In genomic region chr4:162322054-162322453, GRCh38 we compare ENCODE assay signal across 9 cellular contexts.
"Had no signal": no experiment of that assay in that cellular context is flagged by ENCODE, and none has a peak within 500 bp of the region (broad histone marks: within the 10 kb centered on the region; RNA-seq: fewer than 3 reads in every experiment).

No MANE protein-coding gene starts in this region.

- H3K4me2 ChIP-seq: GM23338 had no signal

- H3K4me1 ChIP-seq: HAP-1 had no signal

- H3K9ac ChIP-seq: GM23248 had no signal

- DNase-seq: GM23248, GOT3, H7, H9, HCEC 1CT, HFFc6 had no signal

- H3K4me3 ChIP-seq: GM23248, GM23338, HAP-1 had no signal

- ATAC-seq: GM23338, HCT116 had no signal

- H3K27ac ChIP-seq: GM23248 had no signal

- H3K36me3 ChIP-seq: HAP-1 had no signal

- H3K9me3 ChIP-seq: HAP-1 had no signal

- H2AFZ ChIP-seq: GM23248, GM23338 had no signal
